25 cellular contexts compared by ENCODE assay signal in the genomic region with DNA sequence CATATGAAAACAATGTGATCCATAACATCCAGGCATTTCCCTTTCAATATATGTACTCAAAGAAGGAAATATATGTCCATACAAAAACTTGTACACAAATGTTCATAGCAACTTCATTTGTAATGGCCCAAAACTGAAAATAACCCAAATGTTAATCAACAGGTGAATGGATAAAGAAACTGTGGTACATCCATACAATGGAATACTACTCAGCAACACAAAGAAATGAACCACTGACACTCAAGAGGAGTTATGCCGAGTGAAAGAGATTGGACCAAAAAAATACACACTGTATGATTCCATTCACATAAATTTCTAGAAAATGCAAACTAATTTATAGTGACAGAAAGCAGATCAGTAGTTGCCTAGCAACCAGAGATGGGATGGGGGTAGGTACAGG.
"Had no signal": no experiment of that assay in that cellular context is flagged by ENCODE, and none has a peak within 500 bp of the region (broad histone marks: within the 10 kb centered on the region; RNA-seq: fewer than 3 reads in every experiment).

No MANE protein-coding gene starts in this region.

- H3K4me3 Mint-ChIP-seq: naive thymus-derived CD4-positive, alpha-beta T cell had no signal

- H3K27ac ChIP-seq: coronary artery, dorsolateral prefrontal cortex, epithelial cell of prostate, esophagus squamous epithelium, gastrocnemius medialis, heart right ventricle, left lung, lower lobe of right lung had no signal

- H3K4me1 ChIP-seq: esophagus squamous epithelium, gastrocnemius medialis, left lung had no signal

- H3K27me3 Mint-ChIP-seq: naive thymus-derived CD4-positive, alpha-beta T cell had no signal

- H3K27me3 ChIP-seq: dorsolateral prefrontal cortex, esophagus squamous epithelium, gastrocnemius medialis, heart right ventricle, left lung had no signal

- H3K9me3 ChIP-seq: esophagus squamous epithelium, gastrocnemius medialis, left lung, lower lobe of right lung had no signal

- ATAC-seq: esophagus mucosa; gastrocnemius medialis; left lung; lower lobe of right lung; naive thymus-derived CD4-positive, alpha-beta T cell had no signal

- H3K4me3 ChIP-seq: coronary artery, dorsolateral prefrontal cortex, esophagus squamous epithelium, gastrocnemius medialis, heart right ventricle, left lung, lower lobe of right lung had no signal

- H3K36me3 ChIP-seq: gastrocnemius medialis, lower lobe of right lung had no signal

- DNase-seq: dermis blood vessel endothelial cell; dorsolateral prefrontal cortex; effector CD4-positive, alpha-beta T cell; effector memory CD4-positive, alpha-beta T cell; esophagus squamous epithelium; foreskin fibroblast; foreskin melanocyte; gastrocnemius medialis; glutamatergic neuron; head of caudate nucleus; heart right ventricle; hippocampal formation; left cardiac atrium; left lung; left ventricle myocardium superior; lower lobe of right lung; mesendoderm; midbrain; naive thymus-derived CD4-positive, alpha-beta T cell had no signal

- FAIRE-seq: endometrium, islet of Langerhans, keratinocyte had no signal
